ENCODE assay signal across 9 cellular contexts in the genomic region with DNA sequence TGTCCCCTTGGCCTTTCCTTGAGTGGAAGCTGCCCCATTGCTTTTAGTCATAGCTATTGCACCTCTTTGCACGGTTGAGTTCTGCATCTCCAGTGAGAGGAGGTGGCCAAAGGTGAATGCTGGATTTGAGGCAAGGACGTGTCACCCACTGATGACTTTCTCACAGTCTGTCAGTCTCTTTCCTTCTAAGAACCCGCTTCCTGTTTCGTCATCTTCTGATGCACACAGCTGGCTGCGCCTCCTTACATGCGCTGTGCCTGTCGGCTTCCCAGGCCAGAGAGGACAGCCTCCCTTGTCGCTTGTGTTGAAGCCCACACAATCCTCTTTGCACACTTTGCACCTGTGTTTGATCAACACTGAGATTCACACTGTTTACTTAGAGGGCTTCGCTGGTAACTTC. TPM values are rescaled to one million over a fixed set of nuclear protein-coding genes. Genes with fewer than 3 reads are reported as not detected.
DNase-seq lines count a peak whose midpoint lies in the region; ATAC-seq, FAIRE-seq and TF ChIP-seq lines count a peak whose summit lies in the region.
"Had no signal": no experiment of that assay in that cellular context is flagged by ENCODE, and none has a peak within 500 bp of the region (broad histone marks: within the 10 kb centered on the region; RNA-seq: fewer than 3 reads in every experiment).

No MANE protein-coding gene starts in this region.

- in situ Hi-C loops in K562 (cut with MboI): no loop called here

- H3K27me3 ChIP-seq in K562 (ENCODE audit: control insufficient read depth in 2 of 2, insufficient read depth in 2 of 2, low read length in 2 of 2): no peaks in the 10 kb centered on the region

- H3K4me3 Mint-ChIP-seq in WTC11: no peak overlapping the region

- no peak overlapping the region for H3K27ac ChIP-seq in K562 (ENCODE audit: extremely low read depth, low read depth, low read length)

- POLR2A ChIA-PET in WTC11 (lab: Charles Lee): no interaction called here
- POLR2A ChIA-PET in K562 (lab: Yijun Ruan, JAX): interaction anchor here (0.7 kb wide), 1 partner anchor 8 kb away, joined by 3 read pairs; no protein-coding TSS in a partner anchor

- peaks cover 3 to 8% of the 10 kb centered on the region in 2 experiments; a peak in 4 of 5 replicates for H3K4me1 ChIP-seq in K562 (replicated peaks in 1 of 2; ENCODE audit: control insufficient read depth in 2 of 2, insufficient read depth in 2 of 2, low read length in 2 of 2)

- H3K9me3 Mint-ChIP-seq in WTC11: no peaks in the 10 kb centered on the region

- no peak for FAIRE-seq in K562 (lab: Jason Lieb, UNC)
- FAIRE-seq: TTC549 had no signal

- TF ChIP-seq RAD21 in K562 (CRISPR knock-in tag; conservative IDR thresholded peaks at IDR 0.05 in 1 of 2, IDR thresholded peaks at IDR 0.05 in 1 of 2): 0 out of 4 replicates have a peak, but pooled peaks of 1 of the 2 experiments have one; percentile 4

- peak overlapping the region; percentile 33; the same call in 1 of the 2 replicates for H3K27ac Mint-ChIP-seq in WTC11

- peaks cover 86% of the 10 kb centered on the region for H3K36me3 ChIP-seq in K562 (ENCODE audit: control insufficient read depth, insufficient read depth, low read length)

- H4K20me1 ChIP-seq in K562 (replicated peaks; ENCODE audit: control insufficient read depth, insufficient read depth, low read length): 0 out of 2 replicates have a peak, but pooled peaks cover 5% of the 10 kb centered on the region

- H3K36me3 Mint-ChIP-seq in WTC11: peaks cover 12% of the 10 kb centered on the region

- H2AFZ ChIP-seq in K562 (ENCODE audit: low read depth, low read length): no peak overlapping the region

- BruUV-seq in K562 (replicated peaks; lab: Mats Ljungman, UMichigan): no TSS peak

- intact Hi-C loops in K562 (cut with micrococcal nuclease): no loop called here

- H3K4me3 ChIP-seq in K562: no peak overlapping the region

- no peak for DNase-seq in WTC11 (ENCODE audit: low spot score)
- DNase-seq in K562 (ENCODE audit: extremely low read depth in 1 of 4, low spot score in 3 of 4): no peak
- DNase-seq in stimulated activated CD4-positive, alpha-beta T cell treated with anti-CD3 and anti-CD28 coated beads, TNF-alpha, amount 100 ng/mL, for 24 hours (ENCODE audit: low read depth in 3 of 3): peak; percentile 58 to 67 (median 62)
- no peak for DNase-seq in OCI-M2 (lab: John Stamatoyannopoulos, UW; ENCODE audit: unreplicated experiment)
- no peak for DNase-seq in Ammon's horn (ENCODE audit: low spot score)
- no peak for DNase-seq in NCI-H1930 (lab: John Stamatoyannopoulos, UW)

- 83% methylated on average over 9 of the region's 9 CpGs for WGBS in K562 (ENCODE audit: insufficient coverage, low coverage, missing lambda C conversion rate)

- no peak for TF ChIP-seq EP300 in K562 (IDR thresholded peaks at IDR 0.05; ENCODE audit: low read length)

- H3K79me2 ChIP-seq in K562 (ENCODE audit: control insufficient read depth, insufficient read depth, low read length): peaks cover 7% of the 10 kb centered on the region; the same call in 1 of the 3 replicates

- CTCF ChIA-PET in WTC11 (lab: Charles Lee): no interaction called here
- CTCF ChIA-PET in K562 (lab: Yijun Ruan, JAX; ENCODE audit: low intra/inter-chr PET ratio): no interaction called here

- H3K27me3 Mint-ChIP-seq in WTC11 (ENCODE audit: low read depth): no peaks in the 10 kb centered on the region

- H3K4me2 ChIP-seq in K562 (ENCODE audit: insufficient read depth, low read length): no peak overlapping the region

- TF ChIP-seq POLR2A in K562 (conservative IDR thresholded peaks at IDR 0.05): no peak

- peak; percentile 85 for ATAC-seq in GM18520 (IDR thresholded peaks at IDR 0.05; ENCODE audit: unreplicated experiment)
- ATAC-seq in WTC11: no peak
- ATAC-seq in K562: no peak
- ATAC-seq in HG03108 (IDR thresholded peaks at IDR 0.05; ENCODE audit: unreplicated experiment): no peak

- TF ChIP-seq CTCF in WTC11 (IDR thresholded peaks at IDR 0.05) (no peak), K562 (IDR thresholded peaks at IDR 0.05 in 2 of 3, conservative IDR thresholded peaks at IDR 0.05 in 1 of 3; ENCODE audit: insufficient read depth in 2 of 3, low read depth in 1 of 3, low read length in 3 of 3) (no peak)

- peaks cover 5% of the 10 kb centered on the region; the same call in 1 of the 2 replicates for H3K4me1 Mint-ChIP-seq in WTC11

- H3K9me1 ChIP-seq in K562 (ENCODE audit: control insufficient read depth, insufficient read depth, low read length): peaks cover 2% of the 10 kb centered on the region

- no peak overlapping the region for H3K9ac ChIP-seq in K562 (ENCODE audit: insufficient read depth in 1 of 2, low read depth in 2 of 2, low read length in 2 of 2)

- H3K9me3 ChIP-seq in K562 (replicated peaks; ENCODE audit: control insufficient read depth, insufficient read depth, low read depth, low read length): no peaks in the 10 kb centered on the region

TF ChIP-seq in WTC11, 78 proteins besides CTCF, POLR2A, EP300 and RAD21 (continues in another document):
- no peak for TF ChIP-seq GABPB1 (CRISPR knock-in tag; IDR thresholded peaks at IDR 0.05)

TF ChIP-seq in K562, 482 proteins besides CTCF, POLR2A, EP300 and RAD21 (continues in another document):
- no peak for TF ChIP-seq KDM2B (CRISPR knock-in tag; IDR thresholded peaks at IDR 0.05)
- TF ChIP-seq, protein P1, sequence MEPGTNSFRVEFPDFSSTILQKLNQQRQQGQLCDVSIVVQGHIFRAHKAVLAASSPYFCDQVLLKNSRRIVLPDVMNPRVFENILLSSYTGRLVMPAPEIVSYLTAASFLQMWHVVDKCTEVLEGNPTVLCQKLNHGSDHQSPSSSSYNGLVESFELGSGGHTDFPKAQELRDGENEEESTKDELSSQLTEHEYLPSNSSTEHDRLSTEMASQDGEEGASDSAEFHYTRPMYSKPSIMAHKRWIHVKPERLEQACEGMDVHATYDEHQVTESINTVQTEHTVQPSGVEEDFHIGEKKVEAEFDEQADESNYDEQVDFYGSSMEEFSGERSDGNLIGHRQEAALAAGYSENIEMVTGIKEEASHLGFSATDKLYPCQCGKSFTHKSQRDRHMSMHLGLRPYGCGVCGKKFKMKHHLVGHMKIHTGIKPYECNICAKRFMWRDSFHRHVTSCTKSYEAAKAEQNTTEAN (CRISPR knock-in tag; IDR thresholded peaks at IDR 0.05): no peak
- 0 out of 2 replicates have a peak, but pooled peaks have one; percentile 29 for TF ChIP-seq CEBPG (CRISPR knock-in tag; IDR thresholded peaks at IDR 0.05)
- peak in 1 of 2 experiments; percentile 64; a peak in 2 of 4 replicates for TF ChIP-seq CEBPG (tag; conservative IDR thresholded peaks at IDR 0.05 in 1 of 2, IDR thresholded peaks at IDR 0.05 in 1 of 2)
- TF ChIP-seq, protein P2, sequence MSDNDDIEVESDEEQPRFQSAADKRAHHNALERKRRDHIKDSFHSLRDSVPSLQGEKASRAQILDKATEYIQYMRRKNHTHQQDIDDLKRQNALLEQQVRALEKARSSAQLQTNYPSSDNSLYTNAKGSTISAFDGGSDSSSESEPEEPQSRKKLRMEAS (CRISPR knock-in tag; IDR thresholded peaks at IDR 0.05): 0 out of 2 replicates have a peak, but pooled peaks have one; percentile 12
- no peak for TF ChIP-seq ADNP (tag; IDR thresholded peaks at IDR 0.05)
- TF ChIP-seq ZNF780A (CRISPR knock-in tag; IDR thresholded peaks at IDR 0.05): no peak
- TF ChIP-seq ZKSCAN1 (IDR thresholded peaks at IDR 0.05; ENCODE audit: low read depth, low read length): no peak
- TF ChIP-seq RBM15 (IDR thresholded peaks at IDR 0.05; ENCODE audit: insufficient read depth, low read length): no peak
- no peak for TF ChIP-seq SREBF1 (IDR thresholded peaks at IDR 0.05; ENCODE audit: borderline replicate concordance, low read depth, low read length)

RNA-seq across cellular contexts. Expression of a gene that starts 41.8 kb away (rescaled TPM):
- 30.6 to 41.6 TPM (median 36.3 TPM) in 3 replicates for total RNA-seq in WTC11 (2021)
- 95.1 and 192 TPM in 2 replicates for total RNA-seq in K562 (2011; cell fraction: chromatin; rRNA removed; ENCODE audit: low replicate concordance)
- total RNA-seq in K562 (2011; cell fraction: nucleolus; rRNA removed): 89.4 and 101 TPM in 2 replicates
- total RNA-seq in K562 (2011; cell fraction: nucleoplasm; rRNA removed): 53.8 and 68.3 TPM in 2 replicates
- 47.0 and 58.9 TPM in 2 replicates for total RNA-seq in K562 (2014; rRNA removed)
- 23.1 and 24.6 TPM in 2 replicates for total RNA-seq in K562 (2014; rRNA removed; fragmentation: Illumina TruSeq; extraction: Trizol)
- 33.1 and 36.6 TPM in 2 replicates for total RNA-seq in K562 (2015; rRNA removed; fragmentation: Illumina TruSeq; extraction: Trizol)
- 46.5 and 57.6 TPM in 2 replicates for total RNA-seq in K562 (2021)
- polyA plus RNA-seq in K562 (2011; rRNA removed): 27.7 and 28.7 TPM in 2 replicates
- polyA plus RNA-seq in K562 (2011; cell fraction: cytosol; rRNA removed): 30.3 and 42.8 TPM in 2 replicates
- polyA plus RNA-seq in K562 (2011; cell fraction: nucleus; rRNA removed): 69.1 and 77.4 TPM in 2 replicates
- 19.4 and 34.4 TPM in 2 replicates for polyA plus RNA-seq in K562 (2012)
- 31.1 and 35.2 TPM in 2 replicates for polyA plus RNA-seq in K562 (2014; fragmentation: Illumina TruSeq; extraction: Trizol)
- 1 to 10 TPM in 1 of 2 experiments, under 1 TPM in 1; 0.72 to 1.9 TPM for polyA plus RNA-seq in K562 (2014; fragmentation: Nextera tagmentation; extraction: Ambion mirVana)
- 35.3 and 40.6 TPM in 2 replicates for polyA plus RNA-seq in K562 (2014; rRNA removed)
- polyA minus RNA-seq in K562 (2011; rRNA and poly(A)+ RNA removed): 28.2 and 34.5 TPM in 2 replicates
- polyA minus RNA-seq in K562 (2011; cell fraction: cytosol; rRNA and poly(A)+ RNA removed): 22.5 and 27.6 TPM in 2 replicates
- 32.7 and 47.2 TPM in 2 replicates for polyA minus RNA-seq in K562 (2011; cell fraction: nucleus; rRNA and poly(A)+ RNA removed)

RNA-seq across cellular contexts. Expression of a gene that starts 53.3 kb away (rescaled TPM):
- total RNA-seq in WTC11 (2021): 29.3 to 34.5 TPM (median 29.7 TPM) in 3 replicates
- total RNA-seq in K562 (2011; cell fraction: chromatin; rRNA removed; ENCODE audit: low replicate concordance): 206 and 248 TPM in 2 replicates
- 84.7 and 101 TPM in 2 replicates for total RNA-seq in K562 (2011; cell fraction: nucleolus; rRNA removed)
- 136 and 156 TPM in 2 replicates for total RNA-seq in K562 (2011; cell fraction: nucleoplasm; rRNA removed)
- total RNA-seq in K562 (2014; rRNA removed): 18.6 and 26.0 TPM in 2 replicates
- total RNA-seq in K562 (2014; rRNA removed; fragmentation: Illumina TruSeq; extraction: Trizol): 31.0 and 32.8 TPM in 2 replicates
- total RNA-seq in K562 (2015; rRNA removed; fragmentation: Illumina TruSeq; extraction: Trizol): 27.3 and 30.0 TPM in 2 replicates
- 33.8 and 40.5 TPM in 2 replicates for total RNA-seq in K562 (2021)
- 24.3 and 25.4 TPM in 2 replicates for polyA plus RNA-seq in K562 (2011; rRNA removed)
- polyA plus RNA-seq in K562 (2011; cell fraction: cytosol; rRNA removed): 15.0 and 18.0 TPM in 2 replicates
- polyA plus RNA-seq in K562 (2011; cell fraction: nucleus; rRNA removed): 90.3 and 102 TPM in 2 replicates
- 22.2 and 26.6 TPM in 2 replicates for polyA plus RNA-seq in K562 (2012)
- polyA plus RNA-seq in K562 (2014; fragmentation: Illumina TruSeq; extraction: Trizol): 27.5 and 28.9 TPM in 2 replicates
- 1 to 10 TPM; 1.1 to 1.3 TPM for polyA plus RNA-seq in K562 (2014; fragmentation: Nextera tagmentation; extraction: Ambion mirVana)
- 20.4 and 21.5 TPM in 2 replicates for polyA plus RNA-seq in K562 (2014; rRNA removed)
- polyA minus RNA-seq in K562 (2011; rRNA and poly(A)+ RNA removed): 31.9 and 33.4 TPM in 2 replicates
- polyA minus RNA-seq in K562 (2011; cell fraction: cytosol; rRNA and poly(A)+ RNA removed): 13.8 and 16.4 TPM in 2 replicates
- polyA minus RNA-seq in K562 (2011; cell fraction: nucleus; rRNA and poly(A)+ RNA removed): 27.6 and 38.5 TPM in 2 replicates

Comparison
In these comparisons a context has a peak if more than half of its experiments do, and no peak if none do; other contexts are left out.
1. DNase-seq: peak in stimulated activated CD4-positive, alpha-beta T cell treated with anti-CD3 and anti-CD28 coated beads, TNF-alpha, amount 100 ng/mL, for 24 hours (3 of 3); none in WTC11 (single experiment), K562 (0 of 4), OCI-M2 (single experiment), Ammon's horn (single experiment) and NCI-H1930 (0 of 2).